Comparison of ENCODE assay signal across 8 cellular contexts in genomic region chr19:34134190-34135032, GRCh38. TPM values are rescaled to one million over a fixed set of nuclear protein-coding genes. Genes with fewer than 3 reads are reported as not detected.
DNase-seq lines count a peak whose midpoint lies in the region; ATAC-seq, FAIRE-seq and TF ChIP-seq lines count a peak whose summit lies in the region.

No MANE protein-coding gene starts in this region.

- H3K9me3 ChIP-seq in spleen, result no peaks in the 10 kb centered on the region

- DNase-seq in AG04449 (ENCODE audit: low read depth, low spot score), result no peak
- peak; percentile 98 for DNase-seq in NCI-H2227 (lab: John Stamatoyannopoulos, UW; ENCODE audit: unreplicated experiment)
- DNase-seq in WTC11 (ENCODE audit: low spot score), result peak; percentile 91
- DNase-seq in bronchial epithelial cell (ENCODE audit: low read depth), result peak; percentile 66
- peak; percentile 69 for DNase-seq in inferior parietal cortex (ENCODE audit: extremely low spot score)
- peak; percentile 96 for DNase-seq in spleen

- H3K36me3 ChIP-seq in bronchial epithelial cell (ENCODE audit: control insufficient read depth, insufficient read depth, low read length), result no peaks in the 10 kb centered on the region
- no peaks in the 10 kb centered on the region for H3K36me3 ChIP-seq in spleen

- peak overlapping the region; percentile 98 for H3K27ac Mint-ChIP-seq in WTC11

- H3K4me1 ChIP-seq in spleen, result peaks cover 0 to 20% (median 8%) of the 10 kb centered on the region in 6 donors

- peak; percentile 97 for ATAC-seq in GM18867 (IDR thresholded peaks at IDR 0.05; ENCODE audit: unreplicated experiment)
- peak; percentile 93 for ATAC-seq in HG03066 (IDR thresholded peaks at IDR 0.05; ENCODE audit: low read depth, unreplicated experiment)
- ATAC-seq in WTC11, result peak; percentile 97

- H3K27me3 Mint-ChIP-seq in WTC11 (ENCODE audit: low read depth), result peaks cover 12% of the 10 kb centered on the region; the same call in 1 of the 2 replicates

- H3K4me1 Mint-ChIP-seq in WTC11, result peaks cover 4% of the 10 kb centered on the region; the same call in 1 of the 2 replicates

- intact Hi-C loops in spleen (cut with DNase I; ENCODE audit: low total_unique reads), result no loop called here

- 0 to 4% (median 1%) methylated on average over 34 to 62 of the region's 62 CpGs for WGBS in spleen, 5 donors

- CTCF ChIA-PET in AG04449 (lab: Yijun Ruan, JAX), result interaction anchor here (0.8 to 4.7 kb wide), 4 partner anchors 9 to 357 kb away, joined by 3 to 54 read pairs (median 10); no protein-coding TSS in a partner anchor
- CTCF ChIA-PET in WTC11 (lab: Charles Lee), result interaction anchor here (1.4 to 2.6 kb wide), 6 partner anchors 10 to 356 kb away, joined by 4 to 19 read pairs (median 8); no protein-coding TSS in a partner anchor

- H3K27ac ChIP-seq in spleen, result peak overlapping the region; percentile 80 to 91 (median 88)

- TF ChIP-seq POLR2A in spleen (IDR thresholded peaks at IDR 0.05), result peak in 1 of 3 donors; percentile 47

- H3K36me3 Mint-ChIP-seq in WTC11, result no peaks in the 10 kb centered on the region

- H3K27me3 ChIP-seq in bronchial epithelial cell (ENCODE audit: control insufficient read depth, insufficient read depth, low read length) (no peaks in the 10 kb centered on the region), spleen (replicated peaks in 1 of 7) (no peaks in the 10 kb centered on the region)

- TF ChIP-seq CTCF in AG04449 (IDR thresholded peaks at IDR 0.05; ENCODE audit: insufficient read depth, low read length, missing control alignments) (no peak), WTC11 (IDR thresholded peaks at IDR 0.05) (no peak), bronchial epithelial cell (IDR thresholded peaks at IDR 0.05; ENCODE audit: insufficient read depth, low read length, severe bottlenecking) (no peak), spleen (IDR thresholded peaks at IDR 0.05 in 8 of 11, conservative IDR thresholded peaks at IDR 0.05 in 3 of 11) (peak in 1 of 11 experiments; percentile 7)

- H3K4me3 ChIP-seq in AG04449 (ENCODE audit: low read depth, low read length), result peak overlapping the region; percentile 73
- H3K4me3 ChIP-seq in bronchial epithelial cell (ENCODE audit: low read depth, low read length), result peak overlapping the region; percentile 63
- peak overlapping the region; percentile 54 to 94 (median 64) for H3K4me3 ChIP-seq in spleen

- H3K4me3 Mint-ChIP-seq in WTC11, result peak overlapping the region; percentile 87

- H3K9me3 Mint-ChIP-seq in WTC11, result no peaks in the 10 kb centered on the region

- FAIRE-seq in bronchial epithelial cell (lab: Jason Lieb, UNC), result no peak

- POLR2A ChIA-PET in AG04449 (lab: Yijun Ruan, JAX) (interaction anchor here (0.9 kb wide), 1 partner anchor 38 kb away, joined by 3 read pairs; no protein-coding TSS in a partner anchor), WTC11 (lab: Charles Lee) (interaction anchor here (0.6 to 1.0 kb wide), 5 partner anchors 14 to 249 kb away, joined by 3 to 5 read pairs (median 3); no protein-coding TSS in a partner anchor)

TF ChIP-seq in WTC11, 78 proteins besides CTCF, POLR2A, EP300 and RAD21 (continues in another document):
- no peak for TF ChIP-seq CBFB (CRISPR knock-in tag; IDR thresholded peaks at IDR 0.05; ENCODE audit: low read depth)
- TF ChIP-seq SMAD4 (CRISPR knock-in tag; IDR thresholded peaks at IDR 0.05), result no peak
- no peak for TF ChIP-seq EMX1 (CRISPR knock-in tag; IDR thresholded peaks at IDR 0.05)
- no peak for TF ChIP-seq E2F5 (CRISPR knock-in tag; IDR thresholded peaks at IDR 0.05)
- 0 out of 2 replicates have a peak, but pooled peaks have one; percentile 12 for TF ChIP-seq ETV6 (CRISPR knock-in tag; IDR thresholded peaks at IDR 0.05)
- no peak for TF ChIP-seq TEAD4 (CRISPR knock-in tag; IDR thresholded peaks at IDR 0.05)
- no peak for TF ChIP-seq CREB1 (CRISPR knock-in tag; IDR thresholded peaks at IDR 0.05)
- no peak for TF ChIP-seq GRHL2 (CRISPR knock-in tag; IDR thresholded peaks at IDR 0.05; ENCODE audit: insufficient replicate concordance, severe bottlenecking)
- TF ChIP-seq PRDM15 (CRISPR knock-in tag; IDR thresholded peaks at IDR 0.05), result no peak
- TF ChIP-seq MYBL2 (CRISPR knock-in tag; IDR thresholded peaks at IDR 0.05), result peak; percentile 52; the same call in 1 of the 2 replicates
- peak; percentile 63; the same call in 1 of the 2 replicates for TF ChIP-seq SMAD3 (CRISPR knock-in tag; IDR thresholded peaks at IDR 0.05; ENCODE audit: borderline replicate concordance)
- TF ChIP-seq ZNF138 (CRISPR knock-in tag; conservative IDR thresholded peaks at IDR 0.05), result no peak
- no peak for TF ChIP-seq JUN (CRISPR knock-in tag; IDR thresholded peaks at IDR 0.05)
- TF ChIP-seq, protein P1, sequence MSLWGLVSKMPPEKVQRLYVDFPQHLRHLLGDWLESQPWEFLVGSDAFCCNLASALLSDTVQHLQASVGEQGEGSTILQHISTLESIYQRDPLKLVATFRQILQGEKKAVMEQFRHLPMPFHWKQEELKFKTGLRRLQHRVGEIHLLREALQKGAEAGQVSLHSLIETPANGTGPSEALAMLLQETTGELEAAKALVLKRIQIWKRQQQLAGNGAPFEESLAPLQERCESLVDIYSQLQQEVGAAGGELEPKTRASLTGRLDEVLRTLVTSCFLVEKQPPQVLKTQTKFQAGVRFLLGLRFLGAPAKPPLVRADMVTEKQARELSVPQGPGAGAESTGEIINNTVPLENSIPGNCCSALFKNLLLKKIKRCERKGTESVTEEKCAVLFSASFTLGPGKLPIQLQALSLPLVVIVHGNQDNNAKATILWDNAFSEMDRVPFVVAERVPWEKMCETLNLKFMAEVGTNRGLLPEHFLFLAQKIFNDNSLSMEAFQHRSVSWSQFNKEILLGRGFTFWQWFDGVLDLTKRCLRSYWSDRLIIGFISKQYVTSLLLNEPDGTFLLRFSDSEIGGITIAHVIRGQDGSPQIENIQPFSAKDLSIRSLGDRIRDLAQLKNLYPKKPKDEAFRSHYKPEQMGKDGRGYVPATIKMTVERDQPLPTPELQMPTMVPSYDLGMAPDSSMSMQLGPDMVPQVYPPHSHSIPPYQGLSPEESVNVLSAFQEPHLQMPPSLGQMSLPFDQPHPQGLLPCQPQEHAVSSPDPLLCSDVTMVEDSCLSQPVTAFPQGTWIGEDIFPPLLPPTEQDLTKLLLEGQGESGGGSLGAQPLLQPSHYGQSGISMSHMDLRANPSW (CRISPR knock-in tag; conservative IDR thresholded peaks at IDR 0.05; ENCODE audit: low read depth), result no peak
- TF ChIP-seq, protein P2, sequence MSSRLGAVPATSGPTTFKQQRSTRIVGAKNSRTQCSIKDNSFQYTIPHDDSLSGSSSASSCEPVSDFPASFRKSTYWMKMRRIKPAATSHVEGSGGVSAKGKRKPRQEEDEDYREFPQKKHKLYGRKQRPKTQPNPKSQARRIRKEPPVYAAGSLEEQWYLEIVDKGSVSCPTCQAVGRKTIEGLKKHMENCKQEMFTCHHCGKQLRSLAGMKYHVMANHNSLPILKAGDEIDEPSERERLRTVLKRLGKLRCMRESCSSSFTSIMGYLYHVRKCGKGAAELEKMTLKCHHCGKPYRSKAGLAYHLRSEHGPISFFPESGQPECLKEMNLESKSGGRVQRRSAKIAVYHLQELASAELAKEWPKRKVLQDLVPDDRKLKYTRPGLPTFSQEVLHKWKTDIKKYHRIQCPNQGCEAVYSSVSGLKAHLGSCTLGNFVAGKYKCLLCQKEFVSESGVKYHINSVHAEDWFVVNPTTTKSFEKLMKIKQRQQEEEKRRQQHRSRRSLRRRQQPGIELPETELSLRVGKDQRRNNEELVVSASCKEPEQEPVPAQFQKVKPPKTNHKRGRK (CRISPR knock-in tag; IDR thresholded peaks at IDR 0.05; ENCODE audit: borderline replicate concordance), result no peak
- TF ChIP-seq NFYB (CRISPR knock-in tag; conservative IDR thresholded peaks at IDR 0.05; ENCODE audit: low read depth), result no peak

RNA-seq across cellular contexts. Expression of gene LSM14A, which starts 37.9 kb away (rescaled TPM):
- total RNA-seq in WTC11 (2021) (161 to 178 TPM (median 173 TPM) in 3 replicates), bronchial epithelial cell (86.1 and 142 TPM in 2 replicates), spleen (100 to 1,000 TPM; 116 to 187 (median 134) TPM)
- polyA plus RNA-seq in spleen, result 10 to 100 TPM; 46.8 to 78.2 (median 59.7) TPM
